1 cellular context compared by ENCODE assay signal in genomic region chr7:27192546-27193334, GRCh38.
TF ChIP-seq lines count a peak whose summit lies in the region.

No MANE protein-coding gene starts in this region.

TF ChIP-seq in SK-N-SH, 30 proteins besides CTCF, POLR2A, EP300 and RAD21 (continued from another document):
- TF ChIP-seq EZH2phosphoT487 (IDR thresholded peaks at IDR 0.05; ENCODE audit: borderline replicate concordance, low read depth) (peak; percentile 82; the same call in 1 of the 2 replicates), POLR2AphosphoS5 (IDR thresholded peaks at IDR 0.05; ENCODE audit: low read depth, low read length) (no peak), NFIC (IDR thresholded peaks at IDR 0.05; ENCODE audit: borderline replicate concordance) (no peak), RXRA (IDR thresholded peaks at IDR 0.05; ENCODE audit: borderline replicate concordance, low read depth) (no peak)
